ENCODE assay signal across 10 cellular contexts in the genomic region with DNA sequence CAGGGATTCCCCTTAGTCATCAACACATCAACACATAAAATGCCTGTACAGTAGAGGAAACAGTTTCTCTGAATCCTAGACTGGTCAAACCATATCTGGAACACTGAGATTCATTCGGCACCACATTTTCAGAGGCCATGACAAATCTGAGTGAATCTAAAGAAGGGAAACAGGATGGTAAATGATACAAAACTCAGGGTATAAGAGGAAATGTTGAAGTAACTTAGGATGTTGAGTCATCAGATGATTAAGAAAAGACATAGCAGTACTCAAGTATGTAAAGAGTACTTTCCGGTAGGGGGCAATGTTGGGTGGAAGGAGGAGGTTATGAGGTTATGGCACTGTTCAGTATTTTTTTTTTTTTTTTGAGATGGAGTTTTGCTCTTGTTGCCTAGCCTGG.
DNase-seq lines count a peak whose midpoint lies in the region; ATAC-seq, FAIRE-seq and TF ChIP-seq lines count a peak whose summit lies in the region.
"Had no signal": no experiment of that assay in that cellular context is flagged by ENCODE, and none has a peak within 500 bp of the region (broad histone marks: within the 10 kb centered on the region; RNA-seq: fewer than 3 reads in every experiment).

No MANE protein-coding gene starts in this region.

- peaks cover 7% of the 10 kb centered on the region; the same call in 1 of the 2 replicates for H3F3A ChIP-seq in GM23248 (ENCODE audit: insufficient read depth)

- no peak overlapping the region for H3K4me3 ChIP-seq in GM23248
- H3K4me3 ChIP-seq in bronchial epithelial cell (ENCODE audit: low read depth, low read length) = no peak overlapping the region
- H3K4me3 ChIP-seq: heart right ventricle had no signal

- TF ChIP-seq CTCF in bronchial epithelial cell (IDR thresholded peaks at IDR 0.05; ENCODE audit: insufficient read depth, low read length, severe bottlenecking) = peak; percentile 35

- no peak overlapping the region for H3K4me2 ChIP-seq in GM23248 (ENCODE audit: unreplicated experiment)

- 47 to 52% methylated on average over 2 of the region's 2 CpGs for WGBS in GM23248 (ENCODE audit: low coverage in 1 of 2, low lambda C conversion rate in 2 of 2, missing lambda C conversion rate in 2 of 2), 2 experiments

- peak overlapping the region; percentile 29; the same call in 1 of the 2 replicates for H3K27ac ChIP-seq in GM23248
- H3K27ac ChIP-seq: heart right ventricle had no signal

- no peaks in the 10 kb centered on the region for H3K27me3 ChIP-seq in GM23248 (replicated peaks; ENCODE audit: insufficient read depth)
- H3K27me3 ChIP-seq in bronchial epithelial cell (ENCODE audit: control insufficient read depth, insufficient read depth, low read length) = no peaks in the 10 kb centered on the region
- H3K27me3 ChIP-seq: heart right ventricle had no signal

- DNase-seq in GM23248 (peak; percentile 78), NCI-H460 (ENCODE audit: extremely low read depth, low read depth) (peak; percentile 23), bronchial epithelial cell (ENCODE audit: low read depth) (peak; percentile 85), renal cortical epithelial cell (ENCODE audit: low read depth) (peak; percentile 51), NCI-H2227 (lab: John Stamatoyannopoulos, UW; ENCODE audit: unreplicated experiment) (no peak), GDM1 (lab: John Stamatoyannopoulos, UW) (no peak)
- DNase-seq: heart right ventricle, NCI-H2081 treated with DMSO at 0.1 percent for 48 hours had no signal

- H3K36me3 ChIP-seq in GM23248 (ENCODE audit: low read depth) = no peaks in the 10 kb centered on the region
- H3K36me3 ChIP-seq in bronchial epithelial cell (ENCODE audit: control insufficient read depth, insufficient read depth, low read length) = no peaks in the 10 kb centered on the region
- H3K36me3 ChIP-seq: heart right ventricle had no signal

- H3K79me2 ChIP-seq in GM23248 (ENCODE audit: insufficient read depth) = no peaks in the 10 kb centered on the region

- H3K9ac ChIP-seq in GM23248 = no peak overlapping the region

- in situ Hi-C loops in GM23248 (cut with MboI) = no loop called here

- no peaks in the 10 kb centered on the region for H4K20me1 ChIP-seq in GM23248 (ENCODE audit: insufficient read depth)

- ATAC-seq in GM21528 (IDR thresholded peaks at IDR 0.05; ENCODE audit: low FRiP score, unreplicated experiment) = no peak
- ATAC-seq: heart right ventricle, sciatic nerve had no signal

- no peaks in the 10 kb centered on the region for H3K9me2 ChIP-seq in GM23248 (ENCODE audit: insufficient read depth)

- no peak for FAIRE-seq in bronchial epithelial cell (lab: Jason Lieb, UNC)

- H3K4me1 ChIP-seq in GM23248 (ENCODE audit: insufficient read depth) = peaks cover 7% of the 10 kb centered on the region
- H3K4me1 ChIP-seq: heart right ventricle had no signal

- H2AFZ ChIP-seq in GM23248 = peak overlapping the region; percentile 69

- H3K9me3 ChIP-seq in GM23248 (ENCODE audit: low read depth) = no peaks in the 10 kb centered on the region

Comparison
In these comparisons a context has a peak if more than half of its experiments do, and no peak if none do; other contexts are left out.
1. DNase-seq: peak in GM23248 (single experiment), NCI-H460 (single experiment), bronchial epithelial cell (single experiment) and renal cortical epithelial cell (single experiment); none in NCI-H2227 (single experiment) and GDM1 (single experiment).